In the genomic region with DNA sequence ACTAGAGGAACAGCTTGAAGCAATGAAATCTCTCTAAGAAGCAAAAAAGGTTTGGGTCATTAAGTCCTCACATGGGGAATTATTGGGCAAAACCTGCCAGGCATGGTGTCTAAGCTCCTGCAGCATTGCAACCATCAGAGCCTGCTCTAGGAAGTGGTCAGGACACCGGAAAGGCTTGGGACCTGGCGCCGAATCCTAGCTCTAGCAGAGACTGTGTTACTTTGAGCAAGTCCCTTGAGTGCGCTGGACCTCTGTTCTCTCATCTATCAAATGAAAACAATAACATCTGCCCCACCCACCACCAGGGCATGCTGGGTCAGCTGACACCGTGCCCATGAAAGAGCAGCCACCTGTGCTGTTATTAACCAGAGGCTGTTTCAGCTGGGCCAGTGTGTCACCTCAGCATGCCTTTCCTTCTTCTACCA, we compare ENCODE assay signal across 10 cellular contexts. TPM values are rescaled to one million over a fixed set of nuclear protein-coding genes. Genes with fewer than 3 reads are reported as not detected.
DNase-seq lines count a peak whose midpoint lies in the region; ATAC-seq and TF ChIP-seq lines count a peak whose summit lies in the region.
"Had no signal": no experiment of that assay in that cellular context is flagged by ENCODE, and none has a peak within 500 bp of the region (broad histone marks: within the 10 kb centered on the region; RNA-seq: fewer than 3 reads in every experiment).

No MANE protein-coding gene starts in this region.

- ATAC-seq in GM21447 (IDR thresholded peaks at IDR 0.05; ENCODE audit: unreplicated experiment) (no peak), HG02588 (IDR thresholded peaks at IDR 0.05; ENCODE audit: unreplicated experiment) (no peak)

- peak overlapping the region in 10 of 11 experiments; percentile 19 to 90 (median 76); a peak in 19 of 22 replicates for H3K27ac ChIP-seq in BLaER1 treated with 17β-estradiol and CSF1 and Interleukin-3, amounts not matched to agents 10 nM and 100 nM
- H3K27ac ChIP-seq in dorsolateral prefrontal cortex (peak overlapping the region in 51 of 59 donors; percentile 11 to 86 (median 74)), neutrophil (peak overlapping the region; percentile 96)

- no peaks in the 10 kb centered on the region for H3K9me3 ChIP-seq in BLaER1 treated with 17β-estradiol and CSF1 and Interleukin-3, amounts not matched to agents 10 nM and 100 nM (replicated peaks in 1 of 11)
- no peaks in the 10 kb centered on the region for H3K9me3 ChIP-seq in neutrophil
- H3K9me3 ChIP-seq: HAP-1 had no signal

- peaks cover 16 to 99% (median 47%) of the 10 kb centered on the region in 11 experiments; a peak in 20 of 22 replicates for H4K20me1 ChIP-seq in BLaER1 treated with 17β-estradiol and CSF1 and Interleukin-3, amounts not matched to agents 10 nM and 100 nM

- H3K4me2 ChIP-seq in BLaER1 treated with 17β-estradiol and CSF1 and Interleukin-3, amounts not matched to agents 10 nM and 100 nM, result peak overlapping the region; percentile 32 to 95 (median 88)

- no peaks in the 10 kb centered on the region for H3K27me3 ChIP-seq in BLaER1 treated with 17β-estradiol and CSF1 and Interleukin-3, amounts not matched to agents 10 nM and 100 nM
- H3K27me3 ChIP-seq in dorsolateral prefrontal cortex (no peaks in the 10 kb centered on the region), neutrophil (no peaks in the 10 kb centered on the region), H7 (ENCODE audit: control insufficient read depth, insufficient read depth, low read length) (no peaks in the 10 kb centered on the region)

- TF ChIP-seq CTCF in dorsolateral prefrontal cortex (IDR thresholded peaks at IDR 0.05 in 54 of 56, conservative IDR thresholded peaks at IDR 0.05 in 2 of 56; ENCODE audit: low read depth in 1 of 56, partially characterized antibody in 56 of 56) (no peak), neutrophil (IDR thresholded peaks at IDR 0.05) (no peak)

- H3K9ac ChIP-seq in BLaER1 treated with 17β-estradiol and CSF1 and Interleukin-3, amounts not matched to agents 10 nM and 100 nM, result peak overlapping the region; percentile 7 to 75 (median 60); a peak in 20 of 22 replicates

- peak overlapping the region in 2 of 10 experiments; percentile 34 to 39; a peak in 4 of 20 replicates for H3K4me3 ChIP-seq in BLaER1 treated with 17β-estradiol and CSF1 and Interleukin-3, amounts not matched to agents 10 nM and 100 nM
- no peak overlapping the region for H3K4me3 ChIP-seq in dorsolateral prefrontal cortex
- peak overlapping the region in 1 of 2 experiments; percentile 59 for H3K4me3 ChIP-seq in neutrophil (ENCODE audit: low read depth in 1 of 2, low read length in 1 of 2)
- H3K4me3 ChIP-seq in H7 (ENCODE audit: insufficient read depth, low read depth, low read length), result no peak overlapping the region
- H3K4me3 ChIP-seq: HAP-1 had no signal

- H3K4me1 ChIP-seq in BLaER1 treated with 17β-estradiol and CSF1 and Interleukin-3, amounts not matched to agents 10 nM and 100 nM, result peaks cover 72 to 100% (median 89%) of the 10 kb centered on the region in 10 experiments
- peaks cover 89 to 95% of the 10 kb centered on the region in 2 experiments for H3K4me1 ChIP-seq in neutrophil (ENCODE audit: control insufficient read depth in 1 of 2, insufficient read depth in 1 of 2, low read depth in 1 of 2, low read length in 1 of 2)

- DNase-seq in NCI-H2029 (lab: John Stamatoyannopoulos, UW) (peak; percentile 64), dorsolateral prefrontal cortex (no peak), H7 (no peak)
- no peak for DNase-seq in stimulated activated naive CD4-positive, alpha-beta T cell (lab: John Stamatoyannopoulos, UW)
- DNase-seq: activated CD4-positive, alpha-beta T cell treated with anti-CD3 and anti-CD28 coated beads, Interleukin-2, amount 50 U/mL, for 1 hour had no signal

- intact Hi-C loops in dorsolateral prefrontal cortex (cut with DNase I), result no loop called here

- peaks cover 61 to 82% (median 74%) of the 10 kb centered on the region in 11 experiments for H3K36me3 ChIP-seq in BLaER1 treated with 17β-estradiol and CSF1 and Interleukin-3, amounts not matched to agents 10 nM and 100 nM
- H3K36me3 ChIP-seq in neutrophil, result peaks cover 59% of the 10 kb centered on the region
- H3K36me3 ChIP-seq in H7 (replicated peaks; ENCODE audit: control insufficient read depth, insufficient read depth, low read length), result peaks cover 4% of the 10 kb centered on the region

RNA-seq across cellular contexts. Expression of a gene that starts 6.3 kb away (rescaled TPM):
- 10 to 100 TPM; 33.5 to 77.9 (median 59.2) TPM for total RNA-seq in dorsolateral prefrontal cortex
- total RNA-seq in H7 (2014; rRNA removed; shearing (Covaris generic)), result 13.4 and 13.8 TPM in 2 replicates

RNA-seq across cellular contexts. Expression of a gene that starts 6.5 kb away (rescaled TPM):
- 100 to 1,000 TPM in 47 of 120 experiments, 10 to 100 TPM in 73; 71.3 to 116 (median 96.1) TPM for total RNA-seq in dorsolateral prefrontal cortex
- total RNA-seq in H7 (2014; rRNA removed; shearing (Covaris generic)), result 108 and 111 TPM in 2 replicates

RNA-seq across cellular contexts. Expression of a gene that starts 45.8 kb away (rescaled TPM):
- 100 to 1,000 TPM in 18 of 120 experiments, 10 to 100 TPM in 102; 76.1 to 117 (median 91.0) TPM for total RNA-seq in dorsolateral prefrontal cortex
- 60.5 and 73.5 TPM in 2 replicates for total RNA-seq in H7 (2014; rRNA removed; shearing (Covaris generic))

RNA-seq across cellular contexts. Expression of a gene that starts 50.9 kb away (rescaled TPM):
- 100 to 1,000 TPM; 105 to 205 (median 135) TPM for total RNA-seq in dorsolateral prefrontal cortex
- 233 and 253 TPM in 2 replicates for total RNA-seq in H7 (2014; rRNA removed; shearing (Covaris generic))
